ENCODE assay signal across 1 cellular context in the genomic region with DNA sequence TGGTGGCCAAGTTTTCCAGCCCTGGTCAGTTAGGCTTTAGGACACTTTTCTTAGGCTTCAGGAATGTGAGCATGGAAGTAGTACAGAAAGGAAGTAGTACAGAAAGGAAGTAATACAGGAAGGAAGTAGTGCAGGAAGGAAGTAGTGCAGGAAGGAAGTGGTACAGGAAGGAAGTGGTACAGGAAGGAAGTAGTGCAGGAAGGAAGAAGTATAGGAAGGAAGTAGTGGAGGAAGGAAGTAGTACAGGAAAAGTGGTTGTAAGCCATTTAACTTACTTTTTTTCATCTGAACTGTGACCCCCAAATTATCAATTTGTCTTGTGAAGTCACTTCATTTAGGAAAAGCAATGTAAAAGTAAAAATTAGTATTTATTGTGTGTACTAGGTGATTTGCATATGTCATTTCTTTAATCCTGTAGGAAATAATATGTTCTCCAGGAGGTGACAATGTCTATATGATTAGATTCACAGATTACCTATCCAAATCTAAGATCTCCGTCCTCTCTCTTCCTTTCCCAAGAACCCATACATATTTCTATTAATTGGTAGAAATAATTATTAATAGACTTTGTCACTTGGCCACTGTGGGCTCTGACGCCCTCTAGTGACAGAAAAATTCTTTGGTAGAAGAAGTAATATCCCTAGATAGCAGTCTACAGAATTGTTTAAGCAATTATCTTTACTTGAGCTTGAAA.
TF ChIP-seq lines count a peak whose summit lies in the region.

No MANE protein-coding gene starts in this region.

TF ChIP-seq in WTC11, 78 proteins besides CTCF, POLR2A, EP300 and RAD21 (continued from another document):
- TF ChIP-seq, protein P1, sequence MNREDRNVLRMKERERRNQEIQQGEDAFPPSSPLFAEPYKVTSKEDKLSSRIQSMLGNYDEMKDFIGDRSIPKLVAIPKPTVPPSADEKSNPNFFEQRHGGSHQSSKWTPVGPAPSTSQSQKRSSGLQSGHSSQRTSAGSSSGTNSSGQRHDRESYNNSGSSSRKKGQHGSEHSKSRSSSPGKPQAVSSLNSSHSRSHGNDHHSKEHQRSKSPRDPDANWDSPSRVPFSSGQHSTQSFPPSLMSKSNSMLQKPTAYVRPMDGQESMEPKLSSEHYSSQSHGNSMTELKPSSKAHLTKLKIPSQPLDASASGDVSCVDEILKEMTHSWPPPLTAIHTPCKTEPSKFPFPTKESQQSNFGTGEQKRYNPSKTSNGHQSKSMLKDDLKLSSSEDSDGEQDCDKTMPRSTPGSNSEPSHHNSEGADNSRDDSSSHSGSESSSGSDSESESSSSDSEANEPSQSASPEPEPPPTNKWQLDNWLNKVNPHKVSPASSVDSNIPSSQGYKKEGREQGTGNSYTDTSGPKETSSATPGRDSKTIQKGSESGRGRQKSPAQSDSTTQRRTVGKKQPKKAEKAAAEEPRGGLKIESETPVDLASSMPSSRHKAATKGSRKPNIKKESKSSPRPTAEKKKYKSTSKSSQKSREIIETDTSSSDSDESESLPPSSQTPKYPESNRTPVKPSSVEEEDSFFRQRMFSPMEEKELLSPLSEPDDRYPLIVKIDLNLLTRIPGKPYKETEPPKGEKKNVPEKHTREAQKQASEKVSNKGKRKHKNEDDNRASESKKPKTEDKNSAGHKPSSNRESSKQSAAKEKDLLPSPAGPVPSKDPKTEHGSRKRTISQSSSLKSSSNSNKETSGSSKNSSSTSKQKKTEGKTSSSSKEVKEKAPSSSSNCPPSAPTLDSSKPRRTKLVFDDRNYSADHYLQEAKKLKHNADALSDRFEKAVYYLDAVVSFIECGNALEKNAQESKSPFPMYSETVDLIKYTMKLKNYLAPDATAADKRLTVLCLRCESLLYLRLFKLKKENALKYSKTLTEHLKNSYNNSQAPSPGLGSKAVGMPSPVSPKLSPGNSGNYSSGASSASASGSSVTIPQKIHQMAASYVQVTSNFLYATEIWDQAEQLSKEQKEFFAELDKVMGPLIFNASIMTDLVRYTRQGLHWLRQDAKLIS (CRISPR knock-in tag; IDR thresholded peaks at IDR 0.05; ENCODE audit: borderline replicate concordance) = no peak
- TF ChIP-seq NR1H2 (CRISPR knock-in tag; IDR thresholded peaks at IDR 0.05) (no peak), SMAD3 (CRISPR knock-in tag; IDR thresholded peaks at IDR 0.05; ENCODE audit: borderline replicate concordance) (no peak), NFYB (CRISPR knock-in tag; conservative IDR thresholded peaks at IDR 0.05; ENCODE audit: low read depth) (no peak), ATF1 (CRISPR knock-in tag; IDR thresholded peaks at IDR 0.05) (no peak), ZNF671 (CRISPR knock-in tag; IDR thresholded peaks at IDR 0.05) (no peak)
- TF ChIP-seq, protein P2, sequence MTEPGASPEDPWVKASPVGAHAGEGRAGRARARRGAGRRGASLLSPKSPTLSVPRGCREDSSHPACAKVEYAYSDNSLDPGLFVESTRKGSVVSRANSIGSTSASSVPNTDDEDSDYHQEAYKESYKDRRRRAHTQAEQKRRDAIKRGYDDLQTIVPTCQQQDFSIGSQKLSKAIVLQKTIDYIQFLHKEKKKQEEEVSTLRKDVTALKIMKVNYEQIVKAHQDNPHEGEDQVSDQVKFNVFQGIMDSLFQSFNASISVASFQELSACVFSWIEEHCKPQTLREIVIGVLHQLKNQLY (CRISPR knock-in tag; IDR thresholded peaks at IDR 0.05) = no peak
- TF ChIP-seq, protein P3, sequence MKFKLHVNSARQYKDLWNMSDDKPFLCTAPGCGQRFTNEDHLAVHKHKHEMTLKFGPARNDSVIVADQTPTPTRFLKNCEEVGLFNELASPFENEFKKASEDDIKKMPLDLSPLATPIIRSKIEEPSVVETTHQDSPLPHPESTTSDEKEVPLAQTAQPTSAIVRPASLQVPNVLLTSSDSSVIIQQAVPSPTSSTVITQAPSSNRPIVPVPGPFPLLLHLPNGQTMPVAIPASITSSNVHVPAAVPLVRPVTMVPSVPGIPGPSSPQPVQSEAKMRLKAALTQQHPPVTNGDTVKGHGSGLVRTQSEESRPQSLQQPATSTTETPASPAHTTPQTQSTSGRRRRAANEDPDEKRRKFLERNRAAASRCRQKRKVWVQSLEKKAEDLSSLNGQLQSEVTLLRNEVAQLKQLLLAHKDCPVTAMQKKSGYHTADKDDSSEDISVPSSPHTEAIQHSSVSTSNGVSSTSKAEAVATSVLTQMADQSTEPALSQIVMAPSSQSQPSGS (CRISPR knock-in tag; IDR thresholded peaks at IDR 0.05; ENCODE audit: borderline replicate concordance, low read depth) = no peak
